In the genomic region with DNA sequence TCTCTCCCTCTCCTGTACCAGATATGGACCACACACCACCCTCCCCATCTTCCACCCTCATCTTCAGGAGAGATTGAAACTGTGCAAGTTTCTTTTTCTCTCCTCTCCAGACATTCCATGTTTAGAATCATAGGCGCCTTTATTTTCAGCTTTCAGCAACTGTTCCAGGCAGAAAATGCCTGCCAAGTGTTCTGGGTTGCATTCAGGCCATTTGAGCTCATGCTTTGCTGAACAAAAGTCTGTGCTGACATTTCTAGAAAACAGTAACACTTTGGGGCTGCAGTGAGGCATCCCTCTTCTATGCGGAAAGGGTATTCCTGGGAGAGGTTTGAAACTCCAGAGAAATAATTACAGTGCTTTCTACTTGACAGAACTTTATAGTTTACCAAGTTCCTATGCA, we compare ENCODE assay signal across 21 cellular contexts.
"Had no signal": no experiment of that assay in that cellular context is flagged by ENCODE, and none has a peak within 500 bp of the region (broad histone marks: within the 10 kb centered on the region; RNA-seq: fewer than 3 reads in every experiment).

No MANE protein-coding gene starts in this region.

- DNase-seq: activated CD4-positive, alpha-beta T cell treated with anti-CD3 and anti-CD28 coated beads for 4 hours; activated CD4-positive, alpha-beta T cell treated with anti-CD3 and anti-CD28 coated beads, Interleukin-2, amount 50 U/mL, for 48 hours; activated CD4-positive, CD25-positive, alpha-beta regulatory T cell; activated CD8-positive, alpha-beta memory T cell treated with anti-CD3 and anti-CD28 coated beads, Interleukin-2, amount 50 U/mL, for 48 hours; activated naive CD4-positive, alpha-beta T cell; activated naive CD8-positive, alpha-beta T cell treated with anti-CD3 and anti-CD28 coated beads for 36 hours; activated T-cell treated with anti-CD3 and anti-CD28 coated beads, Interleukin-2, amount 50 U/mL, for 4 hours; dermis blood vessel endothelial cell; effector memory CD4-positive, alpha-beta T cell; mucosa of descending colon; naive thymus-derived CD4-positive, alpha-beta T cell; small intestine; stimulated activated CD4-positive, alpha-beta T cell treated with anti-CD3 and anti-CD28 coated beads, Interleukin-2, amount 100 ng/mL, for 24 hours; stomach; T1000; testis; upper lobe of left lung had no signal

- H3K27me3 ChIP-seq: cardiac muscle cell, right atrium auricular region, stomach, testis, upper lobe of left lung had no signal

- H3K9me3 ChIP-seq: mucosa of descending colon, prostate gland, right atrium auricular region, stomach, testis, upper lobe of left lung had no signal

- H3K36me3 ChIP-seq: cardiac muscle cell, prostate gland, right atrium auricular region, stomach, upper lobe of left lung had no signal

- ATAC-seq: activated T-cell treated with anti-CD3 and anti-CD28 coated beads, Interleukin-2, amount 50 U/mL, for 4 hours; mucosa of descending colon; naive thymus-derived CD4-positive, alpha-beta T cell; stimulated activated effector memory CD8-positive, alpha-beta T cell treated with anti-CD3 and anti-CD28 coated beads, Interleukin-12 subunit alpha, Interleukin-12 subunit beta, amount 100 ng/mL, for 72 hours had no signal

- H3K27ac ChIP-seq: cardiac muscle cell, prostate gland, right atrium auricular region, stomach, testis, upper lobe of left lung had no signal

- H3K4me3 ChIP-seq: cardiac muscle cell, mucosa of descending colon, prostate gland, right atrium auricular region, stomach, testis, upper lobe of left lung had no signal

- H3K4me1 ChIP-seq: prostate gland, right atrium auricular region, stomach, testis, upper lobe of left lung had no signal
